16 cellular contexts compared by ENCODE assay signal in the genomic region with DNA sequence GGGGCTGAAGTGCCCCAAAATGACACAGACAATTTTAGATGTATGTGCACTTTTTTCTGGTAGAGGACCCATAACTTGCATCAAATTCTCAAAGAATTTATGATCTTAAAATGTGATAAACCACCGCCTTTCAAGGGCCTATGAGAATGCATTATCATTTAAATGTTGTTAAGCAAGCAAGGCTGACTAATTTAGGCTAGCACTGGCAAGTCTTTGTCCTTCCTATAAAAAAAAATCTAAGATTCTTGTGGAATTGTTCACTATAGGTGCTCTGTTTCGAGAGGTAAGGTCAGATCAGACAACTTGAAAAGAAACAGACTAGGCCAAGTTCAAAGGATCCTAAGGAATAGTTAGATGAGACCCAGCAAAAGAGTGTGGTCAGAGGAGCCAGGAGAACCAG.
"Had no signal": no experiment of that assay in that cellular context is flagged by ENCODE, and none has a peak within 500 bp of the region (broad histone marks: within the 10 kb centered on the region; RNA-seq: fewer than 3 reads in every experiment).

No MANE protein-coding gene starts in this region.

- H3K9me3 ChIP-seq: colonic mucosa, mucosa of descending colon, sigmoid colon, testis had no signal

- H3K27me3 ChIP-seq: cardiac muscle cell, colonic mucosa, sigmoid colon, testis had no signal

- H3K4me3 ChIP-seq: cardiac muscle cell, colonic mucosa, lung, mucosa of descending colon, sigmoid colon, testis had no signal

- H3K36me3 ChIP-seq: cardiac muscle cell, colonic mucosa, sigmoid colon had no signal

- H3K4me1 ChIP-seq: colonic mucosa had no signal

- H3K27ac ChIP-seq: cardiac muscle cell, colonic mucosa, sigmoid colon, testis had no signal

- DNase-seq: activated CD4-positive, alpha-beta memory T cell treated with anti-CD3 and anti-CD28 coated beads for 36 hours; activated CD4-positive, alpha-beta T cell treated with anti-CD3 and anti-CD28 coated beads for 1 hour; activated gamma-delta T cell treated with Interleukin-2 at 50 U/mL for 16 hours; activated naive CD8-positive, alpha-beta T cell treated with anti-CD3 and anti-CD28 coated beads for 36 hours; activated T-cell treated with anti-CD3 and anti-CD28 coated beads, Interleukin-2, amount 50 U/mL, for 4 hours; occipital lobe; stimulated activated CD4-positive, alpha-beta T cell treated with anti-CD3 and anti-CD28 coated beads, Interleukin-2, amount 100 ng/mL, for 48 hours; stimulated activated CD8-positive, alpha-beta memory T cell treated with anti-CD3 and anti-CD28 coated beads, Interleukin-4, amount 100 ng/mL, for 48 hours; T-helper 2 cell had no signal

- ATAC-seq: activated T-cell treated with anti-CD3 and anti-CD28 coated beads, Interleukin-2, amount 50 U/mL, for 4 hours; mucosa of descending colon; natural killer cell treated with Interleukin-12 subunit alpha and Interleukin-12 subunit beta and Interleukin-15 and Interleukin-18, amount 100 ng/mL, for 72 hours had no signal
